Comparison of ENCODE assay signal across 1 cellular context in genomic region chr18:11104307-11104706, GRCh38.
TF ChIP-seq lines count a peak whose summit lies in the region.

No MANE protein-coding gene starts in this region.

TF ChIP-seq in HepG2, 621 proteins besides CTCF, POLR2A, EP300 and RAD21 (continued from another document):
- TF ChIP-seq, protein P1, sequence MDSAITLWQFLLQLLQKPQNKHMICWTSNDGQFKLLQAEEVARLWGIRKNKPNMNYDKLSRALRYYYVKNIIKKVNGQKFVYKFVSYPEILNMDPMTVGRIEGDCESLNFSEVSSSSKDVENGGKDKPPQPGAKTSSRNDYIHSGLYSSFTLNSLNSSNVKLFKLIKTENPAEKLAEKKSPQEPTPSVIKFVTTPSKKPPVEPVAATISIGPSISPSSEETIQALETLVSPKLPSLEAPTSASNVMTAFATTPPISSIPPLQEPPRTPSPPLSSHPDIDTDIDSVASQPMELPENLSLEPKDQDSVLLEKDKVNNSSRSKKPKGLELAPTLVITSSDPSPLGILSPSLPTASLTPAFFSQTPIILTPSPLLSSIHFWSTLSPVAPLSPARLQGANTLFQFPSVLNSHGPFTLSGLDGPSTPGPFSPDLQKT (CRISPR knock-in tag; IDR thresholded peaks at IDR 0.05; ENCODE audit: borderline replicate concordance), result no peak
- TF ChIP-seq PATZ1 (CRISPR knock-in tag; IDR thresholded peaks at IDR 0.05) (no peak), HNRNPH1 (optimal IDR thresholded peaks at IDR 0.05; ENCODE audit: low read depth, low read length) (no peak), ZNF251 (CRISPR knock-in tag; IDR thresholded peaks at IDR 0.05) (no peak), TBX3 (IDR thresholded peaks at IDR 0.05; ENCODE audit: borderline replicate concordance) (no peak), HNRNPK (IDR thresholded peaks at IDR 0.05; ENCODE audit: low read depth, low read length, poor library complexity, severe bottlenecking) (no peak), GATAD1 (CRISPR knock-in tag; IDR thresholded peaks at IDR 0.05) (no peak), NR3C1 (CRISPR knock-in tag; IDR thresholded peaks at IDR 0.05) (no peak), ZKSCAN1 (IDR thresholded peaks at IDR 0.05; ENCODE audit: low read length) (no peak), MZF1 (CRISPR knock-in tag; IDR thresholded peaks at IDR 0.05; ENCODE audit: borderline replicate concordance) (no peak), ATF7 (IDR thresholded peaks at IDR 0.05) (no peak), ATF7 (CRISPR knock-in tag; IDR thresholded peaks at IDR 0.05) (no peak), ZNF263 (CRISPR knock-in tag; IDR thresholded peaks at IDR 0.05) (no peak), HOXA5 (CRISPR knock-in tag; IDR thresholded peaks at IDR 0.05) (no peak), ZNF367 (CRISPR knock-in tag; IDR thresholded peaks at IDR 0.05; ENCODE audit: borderline replicate concordance) (no peak), ZNF33B (CRISPR knock-in tag; IDR thresholded peaks at IDR 0.05) (no peak)
- TF ChIP-seq, protein P2, sequence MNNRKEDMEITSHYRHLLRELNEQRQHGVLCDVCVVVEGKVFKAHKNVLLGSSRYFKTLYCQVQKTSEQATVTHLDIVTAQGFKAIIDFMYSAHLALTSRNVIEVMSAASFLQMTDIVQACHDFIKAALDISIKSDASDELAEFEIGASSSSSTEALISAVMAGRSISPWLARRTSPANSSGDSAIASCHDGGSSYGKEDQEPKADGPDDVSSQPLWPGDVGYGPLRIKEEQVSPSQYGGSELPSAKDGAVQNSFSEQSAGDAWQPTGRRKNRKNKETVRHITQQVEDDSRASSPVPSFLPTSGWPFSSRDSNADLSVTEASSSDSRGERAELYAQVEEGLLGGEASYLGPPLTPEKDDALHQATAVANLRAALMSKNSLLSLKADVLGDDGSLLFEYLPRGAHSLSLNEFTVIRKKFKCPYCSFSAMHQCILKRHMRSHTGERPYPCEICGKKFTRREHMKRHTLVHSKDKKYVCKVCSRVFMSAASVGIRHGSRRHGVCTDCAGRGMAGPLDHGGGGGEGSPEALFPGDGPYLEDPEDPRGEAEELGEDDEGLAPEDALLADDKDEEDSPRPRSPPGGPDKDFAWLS (CRISPR knock-in tag; IDR thresholded peaks at IDR 0.05; ENCODE audit: borderline replicate concordance), result no peak
